Comparison of ENCODE assay signal across 9 cellular contexts in the genomic region with DNA sequence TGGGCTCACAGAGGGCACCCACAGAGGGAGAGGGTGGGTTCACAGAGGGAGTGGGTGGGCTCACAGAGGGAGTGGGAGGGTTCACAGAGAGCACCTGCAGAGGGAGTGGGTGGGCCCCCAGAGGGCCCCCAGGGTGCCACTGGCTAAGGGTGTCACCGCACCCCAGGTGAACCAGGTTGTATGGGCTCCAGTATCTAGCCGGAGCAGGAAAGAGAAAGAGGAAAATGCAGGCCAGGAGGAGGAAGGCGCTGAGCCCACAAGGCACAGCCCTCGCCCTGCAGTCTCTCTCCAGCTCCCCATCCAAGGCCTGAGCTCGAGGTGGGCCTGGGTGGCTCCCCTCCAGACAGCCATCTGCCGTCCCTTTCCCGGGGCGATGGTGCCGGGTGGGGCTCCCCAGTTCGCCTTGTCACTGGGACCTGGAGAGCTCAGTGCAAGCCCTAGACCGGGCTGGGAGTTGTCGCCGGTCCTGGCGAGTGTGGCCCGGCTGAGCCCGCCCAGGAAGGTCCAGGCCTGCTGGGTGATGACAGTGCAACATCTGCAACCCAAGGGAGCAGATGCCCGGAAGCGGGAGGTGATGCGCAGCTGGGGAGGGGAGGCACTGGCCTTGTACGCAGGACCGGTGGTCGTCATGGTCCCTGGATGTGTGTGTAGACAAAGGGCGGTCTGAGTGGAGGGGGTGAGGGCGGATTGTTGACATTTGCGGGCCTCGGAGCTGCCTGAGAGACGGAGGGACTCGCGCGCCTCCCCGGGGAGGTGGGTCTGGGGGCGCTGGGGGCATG. TPM values are rescaled to one million over a fixed set of nuclear protein-coding genes. Genes with fewer than 3 reads are reported as not detected.
DNase-seq lines count a peak whose midpoint lies in the region; ATAC-seq and TF ChIP-seq lines count a peak whose summit lies in the region.
"Had no signal": no experiment of that assay in that cellular context is flagged by ENCODE, and none has a peak within 500 bp of the region (broad histone marks: within the 10 kb centered on the region; RNA-seq: fewer than 3 reads in every experiment).

No MANE protein-coding gene starts in this region.

- in situ Hi-C loops in GM13976 (cut with MboI; ENCODE audit: low sequenced_read_pairs, unreplicated experiment): no loop called here

- H3K27me3 ChIP-seq in lower lobe of right lung (ENCODE audit: low read depth): peaks cover 74% of the 10 kb centered on the region

- H3K4me3 Mint-ChIP-seq in T-helper 2 cell treated with Interferon-gamma antibody and Interleukin-4, amounts not matched to agents 5 μg/mL and 100 μg/mL, for 36 hours: no peak overlapping the region
- no peak overlapping the region for H3K4me3 Mint-ChIP-seq in immature natural killer cell

- H3K9me3 ChIP-seq in lower lobe of right lung: no peaks in the 10 kb centered on the region

- H3K27ac Mint-ChIP-seq in T-helper 2 cell treated with Interferon-gamma antibody and Interleukin-4, amounts not matched to agents 5 μg/mL and 100 μg/mL, for 36 hours: no peak overlapping the region
- H3K27ac Mint-ChIP-seq in immature natural killer cell: no peak overlapping the region

- H3K27me3 Mint-ChIP-seq in T-helper 2 cell treated with Interferon-gamma antibody and Interleukin-4, amounts not matched to agents 5 μg/mL and 100 μg/mL, for 36 hours (ENCODE audit: low read depth): peaks cover 27% of the 10 kb centered on the region
- H3K27me3 Mint-ChIP-seq in immature natural killer cell (ENCODE audit: low read depth in 3 of 3): peaks cover 9 to 22% (median 11%) of the 10 kb centered on the region in 3 donors

- H3K4me1 Mint-ChIP-seq in T-helper 2 cell treated with Interferon-gamma antibody and Interleukin-4, amounts not matched to agents 5 μg/mL and 100 μg/mL, for 36 hours (ENCODE audit: low read depth): no peaks in the 10 kb centered on the region
- no peaks in the 10 kb centered on the region for H3K4me1 Mint-ChIP-seq in immature natural killer cell

- H3K4me1 ChIP-seq in lower lobe of right lung: no peaks in the 10 kb centered on the region

- TF ChIP-seq CTCF in GM13976 (IDR thresholded peaks at IDR 0.05; ENCODE audit: borderline replicate concordance, control extremely low read depth, extremely low read depth, insufficient read depth, missing control alignments) (no peak), VCaP (conservative IDR thresholded peaks at IDR 0.05) (no peak), lower lobe of right lung (IDR thresholded peaks at IDR 0.05) (no peak)

- DNase-seq in COR-L47 (lab: John Stamatoyannopoulos, UW) (peak; percentile 73), GM13976 (ENCODE audit: low spot score) (peak; percentile 27), lower lobe of right lung (peak; percentile 28), AML-193 (lab: John Stamatoyannopoulos, UW) (no peak), immature natural killer cell (no peak)
- DNase-seq in T-helper 2 cell treated with Interferon-gamma antibody and Interleukin-4, amounts not matched to agents 5 μg/mL and 100 μg/mL, for 36 hours (ENCODE audit: low spot score): no peak
- DNase-seq: GOT3 had no signal

- no peaks in the 10 kb centered on the region for H3K36me3 Mint-ChIP-seq in T-helper 2 cell treated with Interferon-gamma antibody and Interleukin-4, amounts not matched to agents 5 μg/mL and 100 μg/mL, for 36 hours (ENCODE audit: low read depth)
- no peaks in the 10 kb centered on the region for H3K36me3 Mint-ChIP-seq in immature natural killer cell

- H3K36me3 ChIP-seq in lower lobe of right lung: no peaks in the 10 kb centered on the region

- H3K27ac ChIP-seq in VCaP: peak overlapping the region; percentile 87
- H3K27ac ChIP-seq in lower lobe of right lung: no peak overlapping the region

- no peaks in the 10 kb centered on the region for H3K9me3 Mint-ChIP-seq in T-helper 2 cell treated with Interferon-gamma antibody and Interleukin-4, amounts not matched to agents 5 μg/mL and 100 μg/mL, for 36 hours
- no peaks in the 10 kb centered on the region for H3K9me3 Mint-ChIP-seq in immature natural killer cell

- ATAC-seq in lower lobe of right lung (no peak), HG02623 (IDR thresholded peaks at IDR 0.05; ENCODE audit: unreplicated experiment) (no peak)

- intact Hi-C loops in lower lobe of right lung (cut with DNase I): no loop called here

- H3K4me3 ChIP-seq in lower lobe of right lung: no peak overlapping the region

RNA-seq across cellular contexts. Expression of a gene that starts 0.8 kb away (rescaled TPM):
- not detected for total RNA-seq in lower lobe of right lung
- polyA plus RNA-seq in immature natural killer cell: not detected

RNA-seq across cellular contexts. Expression of a gene that starts 24.2 kb away (rescaled TPM):
- total RNA-seq in lower lobe of right lung: 0.18 TPM
- polyA plus RNA-seq in immature natural killer cell: not detected

Comparison
In these comparisons a context has a peak if more than half of its experiments do, and no peak if none do; other contexts are left out.
1. DNase-seq: peak in COR-L47 (single experiment), GM13976 (single experiment) and lower lobe of right lung (single experiment); none in AML-193 (0 of 2), T-helper 2 cell treated with Interferon-gamma antibody and Interleukin-4, amounts not matched to agents 5 μg/mL and 100 μg/mL, for 36 hours (single experiment) and immature natural killer cell (0 of 3).